In the genomic region with DNA sequence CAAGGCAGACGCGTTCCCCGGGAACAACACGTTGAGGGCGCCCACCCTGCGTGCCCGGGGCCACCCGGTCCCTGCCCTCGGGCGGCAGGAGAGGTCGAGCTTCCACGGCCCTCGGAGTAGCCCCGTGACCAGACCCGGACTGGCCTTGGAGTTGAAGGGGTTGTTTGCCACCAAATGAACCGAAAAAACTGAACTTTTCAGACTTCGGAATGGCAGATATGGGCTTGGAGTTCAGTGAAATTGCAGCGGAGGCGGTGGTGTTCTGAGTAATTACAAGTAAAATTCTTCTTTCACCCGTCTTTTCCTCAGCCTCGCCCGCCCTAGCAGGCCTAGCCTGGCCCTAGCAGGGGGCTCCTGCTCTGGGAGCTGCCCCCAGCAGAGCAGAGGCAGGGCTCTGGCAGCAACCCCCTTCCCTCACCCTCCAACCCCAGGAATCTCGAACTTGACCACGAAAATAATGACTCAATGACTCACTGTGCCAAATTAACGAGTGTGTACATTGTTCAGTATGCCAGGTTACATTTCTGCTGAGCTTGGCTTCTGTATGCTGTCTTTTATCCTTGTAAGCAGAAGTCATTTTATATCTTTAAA, we compare ENCODE assay signal across 1 cellular context.
TF ChIP-seq lines count a peak whose summit lies in the region.

No MANE protein-coding gene starts in this region.

TF ChIP-seq in HepG2, 621 proteins besides CTCF, POLR2A, EP300 and RAD21 (continued from another document):
- TF ChIP-seq, protein P1, sequence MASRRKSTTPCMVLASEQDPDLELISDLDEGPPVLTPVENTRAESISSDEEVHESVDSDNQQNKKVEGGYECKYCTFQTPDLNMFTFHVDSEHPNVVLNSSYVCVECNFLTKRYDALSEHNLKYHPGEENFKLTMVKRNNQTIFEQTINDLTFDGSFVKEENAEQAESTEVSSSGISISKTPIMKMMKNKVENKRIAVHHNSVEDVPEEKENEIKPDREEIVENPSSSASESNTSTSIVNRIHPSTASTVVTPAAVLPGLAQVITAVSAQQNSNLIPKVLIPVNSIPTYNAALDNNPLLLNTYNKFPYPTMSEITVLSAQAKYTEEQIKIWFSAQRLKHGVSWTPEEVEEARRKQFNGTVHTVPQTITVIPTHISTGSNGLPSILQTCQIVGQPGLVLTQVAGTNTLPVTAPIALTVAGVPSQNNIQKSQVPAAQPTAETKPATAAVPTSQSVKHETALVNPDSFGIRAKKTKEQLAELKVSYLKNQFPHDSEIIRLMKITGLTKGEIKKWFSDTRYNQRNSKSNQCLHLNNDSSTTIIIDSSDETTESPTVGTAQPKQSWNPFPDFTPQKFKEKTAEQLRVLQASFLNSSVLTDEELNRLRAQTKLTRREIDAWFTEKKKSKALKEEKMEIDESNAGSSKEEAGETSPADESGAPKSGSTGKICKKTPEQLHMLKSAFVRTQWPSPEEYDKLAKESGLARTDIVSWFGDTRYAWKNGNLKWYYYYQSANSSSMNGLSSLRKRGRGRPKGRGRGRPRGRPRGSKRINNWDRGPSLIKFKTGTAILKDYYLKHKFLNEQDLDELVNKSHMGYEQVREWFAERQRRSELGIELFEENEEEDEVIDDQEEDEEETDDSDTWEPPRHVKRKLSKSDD (CRISPR knock-in tag; IDR thresholded peaks at IDR 0.05; ENCODE audit: low read depth) = no peak
- no peak for TF ChIP-seq EEA1 (CRISPR knock-in tag; IDR thresholded peaks at IDR 0.05; ENCODE audit: borderline replicate concordance)
- TF ChIP-seq FUBP1 (CRISPR knock-in tag; IDR thresholded peaks at IDR 0.05; ENCODE audit: borderline replicate concordance) = no peak
- TF ChIP-seq ELF1 (CRISPR knock-in tag; IDR thresholded peaks at IDR 0.05) = no peak
- TF ChIP-seq KAT2B (IDR thresholded peaks at IDR 0.05; ENCODE audit: borderline replicate concordance, low read depth, low read length) = no peak
- TF ChIP-seq REST (IDR thresholded peaks at IDR 0.05; ENCODE audit: borderline replicate concordance in 1 of 2, low read depth in 1 of 2, low read length in 2 of 2) = no peak
- no peak for TF ChIP-seq ZSCAN25 (CRISPR knock-in tag; IDR thresholded peaks at IDR 0.05)
- TF ChIP-seq ZFAT (CRISPR knock-in tag; conservative IDR thresholded peaks at IDR 0.05) = no peak
- TF ChIP-seq, protein P2, sequence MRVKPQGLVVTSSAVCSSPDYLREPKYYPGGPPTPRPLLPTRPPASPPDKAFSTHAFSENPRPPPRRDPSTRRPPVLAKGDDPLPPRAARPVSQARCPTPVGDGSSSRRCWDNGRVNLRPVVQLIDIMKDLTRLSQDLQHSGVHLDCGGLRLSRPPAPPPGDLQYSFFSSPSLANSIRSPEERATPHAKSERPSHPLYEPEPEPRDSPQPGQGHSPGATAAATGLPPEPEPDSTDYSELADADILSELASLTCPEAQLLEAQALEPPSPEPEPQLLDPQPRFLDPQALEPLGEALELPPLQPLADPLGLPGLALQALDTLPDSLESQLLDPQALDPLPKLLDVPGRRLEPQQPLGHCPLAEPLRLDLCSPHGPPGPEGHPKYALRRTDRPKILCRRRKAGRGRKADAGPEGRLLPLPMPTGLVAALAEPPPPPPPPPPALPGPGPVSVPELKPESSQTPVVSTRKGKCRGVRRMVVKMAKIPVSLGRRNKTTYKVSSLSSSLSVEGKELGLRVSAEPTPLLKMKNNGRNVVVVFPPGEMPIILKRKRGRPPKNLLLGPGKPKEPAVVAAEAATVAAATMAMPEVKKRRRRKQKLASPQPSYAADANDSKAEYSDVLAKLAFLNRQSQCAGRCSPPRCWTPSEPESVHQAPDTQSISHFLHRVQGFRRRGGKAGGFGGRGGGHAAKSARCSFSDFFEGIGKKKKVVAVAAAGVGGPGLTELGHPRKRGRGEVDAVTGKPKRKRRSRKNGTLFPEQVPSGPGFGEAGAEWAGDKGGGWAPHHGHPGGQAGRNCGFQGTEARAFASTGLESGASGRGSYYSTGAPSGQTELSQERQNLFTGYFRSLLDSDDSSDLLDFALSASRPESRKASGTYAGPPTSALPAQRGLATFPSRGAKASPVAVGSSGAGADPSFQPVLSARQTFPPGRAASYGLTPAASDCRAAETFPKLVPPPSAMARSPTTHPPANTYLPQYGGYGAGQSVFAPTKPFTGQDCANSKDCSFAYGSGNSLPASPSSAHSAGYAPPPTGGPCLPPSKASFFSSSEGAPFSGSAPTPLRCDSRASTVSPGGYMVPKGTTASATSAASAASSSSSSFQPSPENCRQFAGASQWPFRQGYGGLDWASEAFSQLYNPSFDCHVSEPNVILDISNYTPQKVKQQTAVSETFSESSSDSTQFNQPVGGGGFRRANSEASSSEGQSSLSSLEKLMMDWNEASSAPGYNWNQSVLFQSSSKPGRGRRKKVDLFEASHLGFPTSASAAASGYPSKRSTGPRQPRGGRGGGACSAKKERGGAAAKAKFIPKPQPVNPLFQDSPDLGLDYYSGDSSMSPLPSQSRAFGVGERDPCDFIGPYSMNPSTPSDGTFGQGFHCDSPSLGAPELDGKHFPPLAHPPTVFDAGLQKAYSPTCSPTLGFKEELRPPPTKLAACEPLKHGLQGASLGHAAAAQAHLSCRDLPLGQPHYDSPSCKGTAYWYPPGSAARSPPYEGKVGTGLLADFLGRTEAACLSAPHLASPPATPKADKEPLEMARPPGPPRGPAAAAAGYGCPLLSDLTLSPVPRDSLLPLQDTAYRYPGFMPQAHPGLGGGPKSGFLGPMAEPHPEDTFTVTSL (CRISPR knock-in tag; IDR thresholded peaks at IDR 0.05; ENCODE audit: borderline replicate concordance) = 0 out of 2 replicates have a peak, but pooled peaks have one; percentile 21
- TF ChIP-seq MIER2 (CRISPR knock-in tag; IDR thresholded peaks at IDR 0.05) = no peak
- no peak for TF ChIP-seq BCLAF1 (IDR thresholded peaks at IDR 0.05)
- no peak for TF ChIP-seq FOXC1 (CRISPR knock-in tag; IDR thresholded peaks at IDR 0.05; ENCODE audit: borderline replicate concordance)
- TF ChIP-seq, protein P3, sequence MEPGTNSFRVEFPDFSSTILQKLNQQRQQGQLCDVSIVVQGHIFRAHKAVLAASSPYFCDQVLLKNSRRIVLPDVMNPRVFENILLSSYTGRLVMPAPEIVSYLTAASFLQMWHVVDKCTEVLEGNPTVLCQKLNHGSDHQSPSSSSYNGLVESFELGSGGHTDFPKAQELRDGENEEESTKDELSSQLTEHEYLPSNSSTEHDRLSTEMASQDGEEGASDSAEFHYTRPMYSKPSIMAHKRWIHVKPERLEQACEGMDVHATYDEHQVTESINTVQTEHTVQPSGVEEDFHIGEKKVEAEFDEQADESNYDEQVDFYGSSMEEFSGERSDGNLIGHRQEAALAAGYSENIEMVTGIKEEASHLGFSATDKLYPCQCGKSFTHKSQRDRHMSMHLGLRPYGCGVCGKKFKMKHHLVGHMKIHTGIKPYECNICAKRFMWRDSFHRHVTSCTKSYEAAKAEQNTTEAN (CRISPR knock-in tag; conservative IDR thresholded peaks at IDR 0.05) = no peak
- peak; percentile 90 for TF ChIP-seq TEAD3 (CRISPR knock-in tag; optimal IDR thresholded peaks at IDR 0.05; ENCODE audit: borderline replicate concordance)
- no peak for TF ChIP-seq RARG (CRISPR knock-in tag; IDR thresholded peaks at IDR 0.05; ENCODE audit: low read depth)
- TF ChIP-seq DZIP1 (CRISPR knock-in tag; IDR thresholded peaks at IDR 0.05) = 0 out of 2 replicates have a peak, but pooled peaks have one; percentile 55
- TF ChIP-seq ZKSCAN1 (IDR thresholded peaks at IDR 0.05; ENCODE audit: low read length) = no peak
- no peak for TF ChIP-seq MYC (CRISPR knock-in tag; IDR thresholded peaks at IDR 0.05; ENCODE audit: borderline replicate concordance)
- TF ChIP-seq ZNF598 (CRISPR knock-in tag; IDR thresholded peaks at IDR 0.05; ENCODE audit: borderline replicate concordance) = no peak
- TF ChIP-seq, protein P4, sequence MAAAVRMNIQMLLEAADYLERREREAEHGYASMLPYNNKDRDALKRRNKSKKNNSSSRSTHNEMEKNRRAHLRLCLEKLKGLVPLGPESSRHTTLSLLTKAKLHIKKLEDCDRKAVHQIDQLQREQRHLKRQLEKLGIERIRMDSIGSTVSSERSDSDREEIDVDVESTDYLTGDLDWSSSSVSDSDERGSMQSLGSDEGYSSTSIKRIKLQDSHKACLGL (CRISPR knock-in tag; IDR thresholded peaks at IDR 0.05) = no peak
- TF ChIP-seq PLRG1 (conservative IDR thresholded peaks at IDR 0.05) = no peak
- TF ChIP-seq PRMT3 (CRISPR knock-in tag; IDR thresholded peaks at IDR 0.05; ENCODE audit: borderline replicate concordance, low read depth) = no peak
- TF ChIP-seq U2AF2 (IDR thresholded peaks at IDR 0.05; ENCODE audit: low read depth, low read length) = no peak
- no peak for TF ChIP-seq ZNF432 (CRISPR knock-in tag; IDR thresholded peaks at IDR 0.05; ENCODE audit: borderline replicate concordance)
- TF ChIP-seq ATF3 (CRISPR knock-in tag; IDR thresholded peaks at IDR 0.05) = no peak
- TF ChIP-seq MAFK (conservative IDR thresholded peaks at IDR 0.05 in 1 of 2, IDR thresholded peaks at IDR 0.05 in 1 of 2; ENCODE audit: low read length in 2 of 2) = peak; percentile 63 to 70; a peak in 3 of 4 replicates
